ENCODE assay signal across 12 cellular contexts in genomic region chr5:171845857-171846785, GRCh38.
A peak's percentile ranks its signal among the peaks of the same experiment; 100 is the strongest.
DNase-seq lines count a peak whose midpoint lies in the region; FAIRE-seq and TF ChIP-seq lines count a peak whose summit lies in the region.
"Had no signal": no experiment of that assay in that cellular context is flagged by ENCODE, and none has a peak within 500 bp of the region (broad histone marks: within the 10 kb centered on the region; RNA-seq: fewer than 3 reads in every experiment).

No MANE protein-coding gene starts in this region.

- no peaks in the 10 kb centered on the region for H3K36me3 ChIP-seq in H1 (ENCODE audit: control insufficient read depth in 2 of 4, insufficient read depth in 4 of 4, low read length in 3 of 4)
- H3K36me3 ChIP-seq in esophagus muscularis mucosa: no peaks in the 10 kb centered on the region

- H3K79me2 ChIP-seq in H1 (ENCODE audit: control insufficient read depth in 1 of 2, insufficient read depth in 2 of 2, low read length in 2 of 2): no peaks in the 10 kb centered on the region

- H4K8ac ChIP-seq in H1 (ENCODE audit: extremely low read depth, insufficient read depth, low read length): no peak overlapping the region

- WGBS in H1 (ENCODE audit: extremely low coverage in 1 of 2, insufficient coverage in 1 of 2, insufficient read length in 1 of 2, insufficient replicate concordance in 2 of 2, low coverage in 1 of 2, low lambda C conversion rate in 2 of 2, missing lambda C conversion rate in 1 of 2), 2 experiments: 89% methylated on average over 14 of the region's 14 CpGs; no CpG with 5 or more reads in 1 of the 2 experiments
- WGBS in esophagus muscularis mucosa: 82% methylated on average over 8 of the region's 14 CpGs

- no peak overlapping the region for H2BK120ac ChIP-seq in H1 (replicated peaks; ENCODE audit: low read depth, low read length)

- no peak overlapping the region for H2BK15ac ChIP-seq in H1 (ENCODE audit: low read length)

- H3K9me3 ChIP-seq in H1 (ENCODE audit: insufficient read depth in 2 of 2, low read depth in 1 of 2, low read length in 1 of 2) (no peaks in the 10 kb centered on the region), esophagus muscularis mucosa (no peaks in the 10 kb centered on the region)

- no peak overlapping the region for H4K5ac ChIP-seq in H1 (ENCODE audit: insufficient read length, low read depth, low read length)

- no peak for TF ChIP-seq EP300 in H1 (IDR thresholded peaks at IDR 0.05; ENCODE audit: borderline replicate concordance in 1 of 2, low read depth in 2 of 2, low read length in 2 of 2)
- no peak for TF ChIP-seq EP300 in esophagus muscularis mucosa (IDR thresholded peaks at IDR 0.05)

- no peak overlapping the region for H4K91ac ChIP-seq in H1 (replicated peaks; ENCODE audit: insufficient read length, low read length)

- TF ChIP-seq CTCF in H1 (IDR thresholded peaks at IDR 0.05; ENCODE audit: control extremely low read depth in 1 of 3, insufficient read depth in 1 of 3, low read depth in 1 of 3, low read length in 3 of 3) (peak; percentile 18 to 35 (median 28); a peak in 3 of 4 replicates), esophagus muscularis mucosa (IDR thresholded peaks at IDR 0.05) (peak in 1 of 3 experiments; percentile 12)

- H2BK20ac ChIP-seq in H1 (ENCODE audit: low read length): no peak overlapping the region

- H3K56ac ChIP-seq in H1 (replicated peaks; ENCODE audit: insufficient read length, low read depth, low read length): no peak overlapping the region

- no peak overlapping the region for H3K14ac ChIP-seq in H1 (ENCODE audit: insufficient read length)

- H3K9ac ChIP-seq in H1 (replicated peaks in 1 of 4; ENCODE audit: extremely low read depth in 1 of 4, low read depth in 3 of 4, low read length in 3 of 4): no peak overlapping the region

- TF ChIP-seq RAD21 in H1 (IDR thresholded peaks at IDR 0.05 in 1 of 2, conservative IDR thresholded peaks at IDR 0.05 in 1 of 2; ENCODE audit: low read depth in 2 of 2, low read length in 2 of 2): peak; percentile 36 to 57; a peak in 3 of 4 replicates

- intact Hi-C loops in esophagus muscularis mucosa (cut with DNase I): loop anchor here (5.0 kb wide), 1 partner anchor 214 kb away; no protein-coding TSS in a partner anchor

- no peak overlapping the region for H2AFZ ChIP-seq in H1 (ENCODE audit: low read length)

- no peaks in the 10 kb centered on the region for H3K79me1 ChIP-seq in H1 (ENCODE audit: low read depth, low read length)

- no peak overlapping the region for H3K23ac ChIP-seq in H1 (ENCODE audit: insufficient read length)

- POLR2A ChIA-PET in H1 (lab: Charles Lee; ENCODE audit: partially characterized antibody): interaction anchor here (0.7 kb wide), 1 partner anchor 225 kb away, joined by 4 read pairs; no protein-coding TSS in a partner anchor

- no peak overlapping the region for H2BK5ac ChIP-seq in H1 (ENCODE audit: low read depth, low read length)

- TF ChIP-seq POLR2A in H1 (IDR thresholded peaks at IDR 0.05; ENCODE audit: control extremely low read depth in 1 of 2, low read depth in 2 of 2, low read length in 2 of 2) (no peak), esophagus muscularis mucosa (IDR thresholded peaks at IDR 0.05; ENCODE audit: low read depth) (no peak)

- H2BK12ac ChIP-seq in H1 (ENCODE audit: low read depth, low read length): no peak overlapping the region

- no peaks in the 10 kb centered on the region for H3K23me2 ChIP-seq in H1 (ENCODE audit: low read depth, low read length)

- peak; percentile 69 for DNase-seq in DMS53 treated with DMSO at 0.1 percent for 48 hours (lab: John Stamatoyannopoulos, UW; ENCODE audit: unreplicated experiment)
- DNase-seq in NCI-H524 treated with DMSO at 0.1 percent for 48 hours (lab: John Stamatoyannopoulos, UW): peak; percentile 10
- no peak for DNase-seq in H1 (ENCODE audit: low read depth in 1 of 2, low spot score in 2 of 2)
- DNase-seq in medulla oblongata (ENCODE audit: extremely low spot score): peak; percentile 21
- DNase-seq in D341Med (ENCODE audit: low spot score): no peak
- DNase-seq in NCI-H2107 (lab: John Stamatoyannopoulos, UW): no peak
- no peak for DNase-seq in middle frontal gyrus (ENCODE audit: extremely low spot score, low spot score)
- DNase-seq in esophagus muscularis mucosa (ENCODE audit: extremely low spot score): no peak
- DNase-seq: NCI-H2081; stimulated activated CD8-positive, alpha-beta memory T cell treated with anti-CD3 and anti-CD28 coated beads, Interleukin-4, amount 100 ng/mL, for 48 hours; T1000 had no signal

- FAIRE-seq in H1 (lab: Jason Lieb, UNC): no peak
- FAIRE-seq: islet of Langerhans had no signal

- H3K4me1 ChIP-seq in H1 (replicated peaks in 1 of 4; ENCODE audit: control insufficient read depth in 3 of 4, insufficient read depth in 4 of 4, low read length in 3 of 4): peaks cover 0 to 3% (median 1%) of the 10 kb centered on the region in 4 experiments; a peak in 5 of 7 replicates
- H3K4me1 ChIP-seq in esophagus muscularis mucosa: peaks cover 0 to 6% (median 0%) of the 10 kb centered on the region in 4 donors

- no peak overlapping the region for H3K4ac ChIP-seq in H1 (replicated peaks; ENCODE audit: insufficient read length, low read depth, low read length)

- H3K4me3 ChIP-seq in H1 (ENCODE audit: extremely low read depth in 1 of 4, insufficient read depth in 2 of 4, low read depth in 3 of 4, low read length in 4 of 4) (no peak overlapping the region), esophagus muscularis mucosa (no peak overlapping the region)

- H2AK5ac ChIP-seq in H1 (ENCODE audit: low read depth, low read length): no peak overlapping the region

- H3K4me2 ChIP-seq in H1 (ENCODE audit: insufficient read depth in 1 of 2, low read depth in 2 of 2, low read length in 2 of 2): no peak overlapping the region

- H3K27ac ChIP-seq in H1 (ENCODE audit: low read depth, low read length): no peak overlapping the region
- no peak overlapping the region for H3K27ac ChIP-seq in esophagus muscularis mucosa (replicated peaks in 1 of 4)

- CTCF ChIA-PET in H1 (lab: Charles Lee; ENCODE audit: partially characterized antibody): interaction anchor here (0.6 to 11.4 kb wide), 29 partner anchors 9 to 425 kb away, joined by 3 to 81 read pairs (median 3); no protein-coding TSS in a partner anchor

- H3K18ac ChIP-seq in H1 (ENCODE audit: extremely low read depth, low read length): no peak overlapping the region

- no peaks in the 10 kb centered on the region for H4K20me1 ChIP-seq in H1 (replicated peaks in 1 of 2; ENCODE audit: control insufficient read depth in 1 of 2, insufficient read depth in 2 of 2, low read length in 2 of 2)

- no peaks in the 10 kb centered on the region for H3K27me3 ChIP-seq in H1 (replicated peaks in 1 of 4; ENCODE audit: control insufficient read depth in 3 of 4, extremely low read depth in 1 of 4, insufficient read depth in 3 of 4, low read length in 3 of 4)
- H3K27me3 ChIP-seq in esophagus muscularis mucosa: no peaks in the 10 kb centered on the region

TF ChIP-seq in H1, 55 proteins besides CTCF, POLR2A, EP300 and RAD21:
- TF ChIP-seq ZNF274 (IDR thresholded peaks at IDR 0.05; ENCODE audit: borderline replicate concordance, extremely low read depth, low read length) (no peak), E2F6 (IDR thresholded peaks at IDR 0.05) (0 out of 2 replicates have a peak, but pooled peaks have one; percentile 16), ASH2L (IDR thresholded peaks at IDR 0.05; ENCODE audit: low read length) (no peak)

Comparison
In these comparisons a context has a peak if more than half of its experiments do, and no peak if none do; other contexts are left out.
1. DNase-seq: peak in DMS53 treated with DMSO at 0.1 percent for 48 hours (single experiment), NCI-H524 treated with DMSO at 0.1 percent for 48 hours (single experiment) and medulla oblongata (single experiment); none in H1 (0 of 2), D341Med (single experiment), NCI-H2107 (single experiment), middle frontal gyrus (single experiment) and esophagus muscularis mucosa (single experiment).